ENCODE assay signal across 26 cellular contexts in the genomic region with DNA sequence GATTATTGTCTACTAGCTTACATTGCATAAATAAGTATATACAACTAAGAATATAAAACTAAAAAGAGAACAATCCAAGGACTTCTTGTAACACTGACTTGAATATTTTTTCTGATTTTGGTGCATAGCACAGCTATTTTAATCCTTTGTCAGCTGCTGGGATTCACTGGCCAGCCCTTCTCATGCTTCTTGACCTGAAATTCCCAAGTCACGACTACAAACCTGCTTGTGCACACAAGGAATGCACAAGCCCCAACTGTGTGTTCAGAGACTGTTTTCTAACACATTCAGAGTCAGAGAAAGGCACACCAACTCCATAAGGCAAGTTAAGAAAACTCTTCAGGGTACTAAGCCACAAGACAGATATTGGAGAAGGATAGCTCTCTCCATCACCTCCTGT.
A peak's percentile ranks its signal among the peaks of the same experiment; 100 is the strongest.
DNase-seq lines count a peak whose midpoint lies in the region; ATAC-seq, FAIRE-seq and TF ChIP-seq lines count a peak whose summit lies in the region.
"Had no signal": no experiment of that assay in that cellular context is flagged by ENCODE, and none has a peak within 500 bp of the region (broad histone marks: within the 10 kb centered on the region; RNA-seq: fewer than 3 reads in every experiment).

No MANE protein-coding gene starts in this region.

- H3K18ac ChIP-seq in mesenchymal stem cell (ENCODE audit: low read depth in 1 of 2, low read length in 2 of 2): no peak overlapping the region

- peaks cover 29% of the 10 kb centered on the region for H3K79me1 ChIP-seq in mesenchymal stem cell (replicated peaks; ENCODE audit: low read length, poor library complexity, severe bottlenecking)

- WGBS in mesenchymal stem cell: 14% methylated on average over 1 of the region's 1 CpG
- 80 to 88% methylated on average over 1 of the region's 1 CpG for WGBS in pancreas, 2 donors

- DNase-seq in AG09319 (ENCODE audit: extremely low read depth, low read depth): peak; percentile 3
- no peak for DNase-seq in HCT116 (ENCODE audit: low read depth, low spot score)
- peak; percentile 5 for DNase-seq in astrocyte of the spinal cord (ENCODE audit: low read depth, low spot score)
- no peak for DNase-seq in mesenchymal stem cell
- DNase-seq in type B pancreatic cell (ENCODE audit: extremely low spot score, unreplicated experiment): no peak
- DNase-seq in HEK293T (ENCODE audit: extremely low spot score): no peak
- DNase-seq in activated CD4-positive, alpha-beta T cell treated with anti-CD3 and anti-CD28 coated beads for 1 hour: no peak
- no peak for DNase-seq in pancreas
- DNase-seq: activated B cell treated with CpG ODN at 0.5 μM for 24 hours; activated T-cell treated with anti-CD3 and anti-CD28 coated beads, Interleukin-2, amount 50 U/mL, for 48 hours; body of pancreas; dorsolateral prefrontal cortex; KBM-7; lower lobe of right lung; naive thymus-derived CD8-positive, alpha-beta T cell; NCI-H1092; NCI-H2081; NCI-H510A treated with DMSO at 0.1 percent for 48 hours; retina; Right ventricle myocardium superior; stimulated activated CD4-positive, alpha-beta T cell treated with anti-CD3 and anti-CD28 coated beads, Interleukin-15, amount 100 ng/mL, for 24 hours; transverse colon had no signal

- H3K27ac ChIP-seq in HCT116 (ENCODE audit: low read depth, low read length) (no peak overlapping the region), mesenchymal stem cell (ENCODE audit: low read length, poor library complexity, severe bottlenecking) (peak overlapping the region; percentile 16), pancreas (no peak overlapping the region)
- H3K27ac ChIP-seq: body of pancreas, lower lobe of right lung, transverse colon had no signal

- no peak for TF ChIP-seq RAD21 in HCT116 (IDR thresholded peaks at IDR 0.05; ENCODE audit: low read depth)

- H3K4me1 ChIP-seq in HCT116 (ENCODE audit: control insufficient read depth in 1 of 2, insufficient read depth in 2 of 2, low read length in 2 of 2) (peaks cover 8 to 26% of the 10 kb centered on the region in 2 experiments; a peak in 3 of 4 replicates), mesenchymal stem cell (ENCODE audit: control insufficient read depth, insufficient read depth, low read depth, low read length) (peaks cover 14% of the 10 kb centered on the region), pancreas (peaks cover 4 to 12% (median 6%) of the 10 kb centered on the region in 3 donors)

- no peak overlapping the region for H4K8ac ChIP-seq in mesenchymal stem cell (ENCODE audit: low read length)

- POLR2A ChIA-PET in HCT116 (lab: Charles Lee) (no interaction called here), HEK293T (lab: Yijun Ruan, JAX) (no interaction called here)

- RAD21 ChIA-PET in HCT116 (lab: Charles Lee; ENCODE audit: low non-redundant PET in 1 of 2, low total read pairs in 2 of 2, uncharacterized antibody in 2 of 2, unreplicated experiment in 2 of 2): no interaction called here

- no peak for TF ChIP-seq POLR2A in HCT116 (IDR thresholded peaks at IDR 0.05; ENCODE audit: borderline replicate concordance, extremely low read depth, insufficient read depth, insufficient read length)

- H3K4me1 Mint-ChIP-seq in type B pancreatic cell (ENCODE audit: unreplicated experiment): peaks cover 32% of the 10 kb centered on the region
- H3K4me1 Mint-ChIP-seq: activated B cell treated with CpG ODN at 0.5 μM for 24 hours had no signal

- H2BK120ac ChIP-seq in mesenchymal stem cell (ENCODE audit: low read depth, low read length): no peak overlapping the region

- H3K9me3 Mint-ChIP-seq in type B pancreatic cell: no peaks in the 10 kb centered on the region
- H3K9me3 Mint-ChIP-seq: activated B cell treated with CpG ODN at 0.5 μM for 24 hours; activated naive CD4-positive, alpha-beta T cell treated with anti-CD3 and anti-CD28 coated beads, Interleukin-2, amount 50 U/mL, for 24 hours; naive thymus-derived CD8-positive, alpha-beta T cell; stimulated activated effector memory CD8-positive, alpha-beta T cell treated with anti-CD3 and anti-CD28 coated beads, Interleukin-12 subunit alpha, Interleukin-12 subunit beta, amount 100 ng/mL, for 72 hours had no signal

- H2AFZ ChIP-seq in HCT116 (ENCODE audit: low read depth, low read length, poor library complexity, severe bottlenecking) (no peak overlapping the region), mesenchymal stem cell (ENCODE audit: low read depth, low read length) (no peak overlapping the region)

- CTCF ChIA-PET in HCT116 (lab: Charles Lee): no interaction called here
- CTCF ChIA-PET in HEK293T (lab: Yijun Ruan, JAX): no interaction called here

- no peak for ATAC-seq in HCT116
- no peak for ATAC-seq in pancreas
- ATAC-seq: body of pancreas; lower lobe of right lung; naive thymus-derived CD8-positive, alpha-beta T cell; stimulated activated effector memory CD8-positive, alpha-beta T cell treated with anti-CD3 and anti-CD28 coated beads, Interleukin-12 subunit alpha, Interleukin-12 subunit beta, amount 100 ng/mL, for 72 hours had no signal

- intact Hi-C loops in HCT116 (cut with micrococcal nuclease) (no loop called here), pancreas (cut with DNase I) (no loop called here)

- no peak overlapping the region for H3K4me3 Mint-ChIP-seq in type B pancreatic cell
- H3K4me3 Mint-ChIP-seq: activated B cell treated with CpG ODN at 0.5 μM for 24 hours; activated naive CD4-positive, alpha-beta T cell treated with anti-CD3 and anti-CD28 coated beads, Interleukin-2, amount 50 U/mL, for 24 hours; naive thymus-derived CD8-positive, alpha-beta T cell; stimulated activated effector memory CD8-positive, alpha-beta T cell treated with anti-CD3 and anti-CD28 coated beads, Interleukin-12 subunit alpha, Interleukin-12 subunit beta, amount 100 ng/mL, for 72 hours had no signal

- no peaks in the 10 kb centered on the region for H3K79me2 ChIP-seq in HCT116 (ENCODE audit: insufficient read depth, low read length)

- H4K91ac ChIP-seq in mesenchymal stem cell (ENCODE audit: low read length): no peak overlapping the region

- H3K23ac ChIP-seq in mesenchymal stem cell (ENCODE audit: low read length in 2 of 2): no peak overlapping the region

- no peak overlapping the region for H2BK5ac ChIP-seq in mesenchymal stem cell (ENCODE audit: low read depth, low read length, poor library complexity, severe bottlenecking)

- H3K9ac ChIP-seq in HCT116 (ENCODE audit: low read length): no peak overlapping the region
- no peak overlapping the region for H3K9ac ChIP-seq in mesenchymal stem cell (ENCODE audit: low read length)

- no peak overlapping the region for H3K27ac Mint-ChIP-seq in type B pancreatic cell
- H3K27ac Mint-ChIP-seq: activated B cell treated with CpG ODN at 0.5 μM for 24 hours; activated naive CD4-positive, alpha-beta T cell treated with anti-CD3 and anti-CD28 coated beads, Interleukin-2, amount 50 U/mL, for 24 hours had no signal

- no peak for TF ChIP-seq CTCF in AG09319 (IDR thresholded peaks at IDR 0.05; ENCODE audit: low read depth, low read length)
- no peak for TF ChIP-seq CTCF in HCT116 (IDR thresholded peaks at IDR 0.05 in 2 of 3, conservative IDR thresholded peaks at IDR 0.05 in 1 of 3; ENCODE audit: borderline replicate concordance in 1 of 3, insufficient read depth in 1 of 3, low read depth in 2 of 3, low read length in 2 of 3)
- no peak for TF ChIP-seq CTCF in astrocyte of the spinal cord (IDR thresholded peaks at IDR 0.05; ENCODE audit: low read depth, low read length)
- no peak for TF ChIP-seq CTCF in type B pancreatic cell (conservative IDR thresholded peaks at IDR 0.05)
- no peak for TF ChIP-seq CTCF in pancreas (IDR thresholded peaks at IDR 0.05)

- H3K4me2 ChIP-seq in HCT116 (ENCODE audit: low read length) (peak overlapping the region; percentile 26; the same call in 1 of the 2 replicates), mesenchymal stem cell (ENCODE audit: low read length, poor library complexity, severe bottlenecking) (no peak overlapping the region)

- H4K20me1 ChIP-seq in HCT116 (ENCODE audit: insufficient read depth): no peaks in the 10 kb centered on the region

- no peaks in the 10 kb centered on the region for H3K27me3 Mint-ChIP-seq in type B pancreatic cell
- H3K27me3 Mint-ChIP-seq: activated B cell treated with CpG ODN at 0.5 μM for 24 hours; activated naive CD4-positive, alpha-beta T cell treated with anti-CD3 and anti-CD28 coated beads, Interleukin-2, amount 50 U/mL, for 24 hours; naive thymus-derived CD8-positive, alpha-beta T cell had no signal

- H3K27me3 ChIP-seq in HCT116 (ENCODE audit: insufficient read depth, low read length) (no peaks in the 10 kb centered on the region), mesenchymal stem cell (ENCODE audit: control insufficient read depth in 1 of 2, insufficient read depth in 1 of 2, low read length in 2 of 2) (no peaks in the 10 kb centered on the region), pancreas (no peaks in the 10 kb centered on the region)
- H3K27me3 ChIP-seq: body of pancreas, dorsolateral prefrontal cortex, transverse colon had no signal

- in situ Hi-C loops in astrocyte of the spinal cord (cut with HindIII; ENCODE audit: low sequenced_read_pairs): no loop called here

- H2AK5ac ChIP-seq in mesenchymal stem cell (ENCODE audit: low read length, severe bottlenecking): no peak overlapping the region

- H3K4me3 ChIP-seq in HCT116 (replicated peaks in 1 of 2; ENCODE audit: low read depth in 1 of 2, low read length in 2 of 2) (no peak overlapping the region), astrocyte of the spinal cord (ENCODE audit: low read depth, low read length) (no peak overlapping the region), mesenchymal stem cell (ENCODE audit: insufficient read depth in 1 of 2, low read depth in 1 of 2, low read length in 2 of 2) (no peak overlapping the region), pancreas (no peak overlapping the region)
- H3K4me3 ChIP-seq: body of pancreas, dorsolateral prefrontal cortex, lower lobe of right lung, transverse colon had no signal

- no peak overlapping the region for H3K4ac ChIP-seq in mesenchymal stem cell (ENCODE audit: low read depth in 1 of 2, low read length in 2 of 2)

- H3K36me3 Mint-ChIP-seq in type B pancreatic cell: peaks cover 5% of the 10 kb centered on the region
- H3K36me3 Mint-ChIP-seq: activated naive CD4-positive, alpha-beta T cell treated with anti-CD3 and anti-CD28 coated beads, Interleukin-2, amount 50 U/mL, for 24 hours; naive thymus-derived CD8-positive, alpha-beta T cell; stimulated activated effector memory CD8-positive, alpha-beta T cell treated with anti-CD3 and anti-CD28 coated beads, Interleukin-12 subunit alpha, Interleukin-12 subunit beta, amount 100 ng/mL, for 72 hours had no signal

- BruUV-seq in HCT116 (replicated peaks; lab: Mats Ljungman, UMichigan): no TSS peak

- no peaks in the 10 kb centered on the region for H3K36me3 ChIP-seq in HCT116 (ENCODE audit: control insufficient read depth in 1 of 2, insufficient read depth in 2 of 2, low read length in 2 of 2)
- no peaks in the 10 kb centered on the region for H3K36me3 ChIP-seq in mesenchymal stem cell (ENCODE audit: control insufficient read depth in 1 of 2, insufficient read depth in 2 of 2, low read depth in 1 of 2, low read length in 2 of 2)
- no peaks in the 10 kb centered on the region for H3K36me3 ChIP-seq in pancreas
- H3K36me3 ChIP-seq: lower lobe of right lung, transverse colon had no signal

- H3K14ac ChIP-seq in mesenchymal stem cell (ENCODE audit: low read length in 2 of 2): no peak overlapping the region

- H3K9me3 ChIP-seq in HCT116 (ENCODE audit: control insufficient read depth in 1 of 2, insufficient read depth in 1 of 2, low read depth in 1 of 2, low read length in 2 of 2): no peaks in the 10 kb centered on the region
- no peaks in the 10 kb centered on the region for H3K9me3 ChIP-seq in mesenchymal stem cell (ENCODE audit: control insufficient read depth, low read length)
- no peaks in the 10 kb centered on the region for H3K9me3 ChIP-seq in pancreas
- H3K9me3 ChIP-seq: body of pancreas, lower lobe of right lung, transverse colon had no signal

- H2BK15ac ChIP-seq in mesenchymal stem cell (ENCODE audit: low read depth, poor library complexity, severe bottlenecking): no peak overlapping the region

- 0 out of 2 replicates have a peak, but pooled peaks cover 3% of the 10 kb centered on the region for H3K9me2 ChIP-seq in HCT116 (ENCODE audit: insufficient read depth)

- no peak overlapping the region for H2BK12ac ChIP-seq in mesenchymal stem cell (ENCODE audit: low read length in 2 of 2)

- FAIRE-seq in pancreas (lab: Jason Lieb, UNC): no peak
- FAIRE-seq: GM19239, H54 had no signal

Comparison
In these comparisons a context has a peak if more than half of its experiments do, and no peak if none do; other contexts are left out.
1. DNase-seq: peak in AG09319 (single experiment) and astrocyte of the spinal cord (single experiment); none in HCT116 (single experiment), mesenchymal stem cell (single experiment), type B pancreatic cell (single experiment), HEK293T (single experiment), activated CD4-positive, alpha-beta T cell treated with anti-CD3 and anti-CD28 coated beads for 1 hour (single experiment) and pancreas (0 of 6).